Comparison of ENCODE assay signal across 1 cellular context in genomic region chr12:67356400-67356799, GRCh38.
TF ChIP-seq lines count a peak whose summit lies in the region.

No MANE protein-coding gene starts in this region.

TF ChIP-seq in HepG2, 621 proteins besides CTCF, POLR2A, EP300 and RAD21 (continued from another document):
- TF ChIP-seq HMGXB3 (CRISPR knock-in tag; IDR thresholded peaks at IDR 0.05; ENCODE audit: borderline replicate concordance) (no peak), KLF16 (CRISPR knock-in tag; IDR thresholded peaks at IDR 0.05) (no peak), ZBTB42 (CRISPR knock-in tag; IDR thresholded peaks at IDR 0.05) (no peak), POLR2G (IDR thresholded peaks at IDR 0.05; ENCODE audit: low read depth, low read length) (no peak), UBTF (CRISPR knock-in tag; IDR thresholded peaks at IDR 0.05) (no peak)
